1 cellular context compared by ENCODE assay signal in the genomic region with DNA sequence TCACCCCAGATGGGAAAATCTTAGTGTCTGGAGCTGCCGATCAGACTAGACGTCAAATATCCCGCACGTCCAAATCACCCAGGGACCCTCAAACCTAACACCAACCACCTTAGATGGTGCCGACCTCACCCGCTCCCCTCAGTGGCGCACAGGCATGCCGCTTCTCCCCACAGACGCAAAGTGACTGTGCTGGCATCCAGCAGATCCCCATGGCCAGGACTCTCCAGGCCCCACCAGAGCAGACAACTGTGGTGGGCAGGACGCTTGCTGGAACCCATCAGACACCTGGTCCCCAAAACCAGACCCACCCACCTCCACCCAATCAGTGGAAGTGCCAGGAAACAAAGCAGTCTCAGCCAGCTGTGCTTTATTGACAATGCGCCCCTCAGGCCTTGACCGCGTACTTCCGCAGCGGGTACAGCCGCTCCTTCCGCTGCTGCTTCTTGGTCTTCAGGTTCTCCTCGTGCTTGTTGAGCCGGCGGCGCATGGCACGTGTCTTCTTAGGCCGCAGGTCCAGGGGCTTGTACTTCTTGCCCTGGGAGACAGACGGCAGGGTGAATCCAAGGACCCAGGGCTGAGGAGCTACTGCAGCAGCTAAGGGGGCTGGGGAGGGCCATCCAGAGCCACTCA.
TF ChIP-seq lines count a peak whose summit lies in the region.

No MANE protein-coding gene starts in this region.

TF ChIP-seq in HepG2, 621 proteins besides CTCF, POLR2A, EP300 and RAD21:
- TF ChIP-seq HNF4G (IDR thresholded peaks at IDR 0.05; ENCODE audit: borderline replicate concordance, low read depth, low read length): no peak
- no peak for TF ChIP-seq HNF4G (CRISPR knock-in tag; IDR thresholded peaks at IDR 0.05; ENCODE audit: borderline replicate concordance, low read depth)
- TF ChIP-seq U2AF2 (IDR thresholded peaks at IDR 0.05; ENCODE audit: low read depth, low read length): no peak
- TF ChIP-seq LCORL (IDR thresholded peaks at IDR 0.05): no peak
- TF ChIP-seq LCORL (CRISPR knock-in tag; IDR thresholded peaks at IDR 0.05): no peak
- peak; percentile 12; the same call in 1 of the 2 replicates for TF ChIP-seq SAFB2 (CRISPR knock-in tag; IDR thresholded peaks at IDR 0.05; ENCODE audit: borderline replicate concordance, low read depth)
- no peak for TF ChIP-seq GABPB1 (CRISPR knock-in tag; IDR thresholded peaks at IDR 0.05)
- TF ChIP-seq KDM5A (IDR thresholded peaks at IDR 0.05; ENCODE audit: borderline replicate concordance, low read length): no peak
- TF ChIP-seq HOXA7 (CRISPR knock-in tag; IDR thresholded peaks at IDR 0.05): no peak
- peak; percentile 26; the same call in 1 of the 2 replicates for TF ChIP-seq POLR2G (IDR thresholded peaks at IDR 0.05; ENCODE audit: low read depth, low read length)
- TF ChIP-seq SOX5 (CRISPR knock-in tag; IDR thresholded peaks at IDR 0.05; ENCODE audit: borderline replicate concordance): no peak
- TF ChIP-seq, protein P1, sequence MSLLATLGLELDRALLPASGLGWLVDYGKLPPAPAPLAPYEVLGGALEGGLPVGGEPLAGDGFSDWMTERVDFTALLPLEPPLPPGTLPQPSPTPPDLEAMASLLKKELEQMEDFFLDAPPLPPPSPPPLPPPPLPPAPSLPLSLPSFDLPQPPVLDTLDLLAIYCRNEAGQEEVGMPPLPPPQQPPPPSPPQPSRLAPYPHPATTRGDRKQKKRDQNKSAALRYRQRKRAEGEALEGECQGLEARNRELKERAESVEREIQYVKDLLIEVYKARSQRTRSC (CRISPR knock-in tag; IDR thresholded peaks at IDR 0.05; ENCODE audit: low read depth): no peak
- no peak for TF ChIP-seq ZKSCAN5 (CRISPR knock-in tag; IDR thresholded peaks at IDR 0.05)
- 0 out of 2 replicates have a peak, but pooled peaks have one; percentile 41 for TF ChIP-seq RBFOX2 (IDR thresholded peaks at IDR 0.05; ENCODE audit: low read depth, low read length)
- TF ChIP-seq, protein P2, sequence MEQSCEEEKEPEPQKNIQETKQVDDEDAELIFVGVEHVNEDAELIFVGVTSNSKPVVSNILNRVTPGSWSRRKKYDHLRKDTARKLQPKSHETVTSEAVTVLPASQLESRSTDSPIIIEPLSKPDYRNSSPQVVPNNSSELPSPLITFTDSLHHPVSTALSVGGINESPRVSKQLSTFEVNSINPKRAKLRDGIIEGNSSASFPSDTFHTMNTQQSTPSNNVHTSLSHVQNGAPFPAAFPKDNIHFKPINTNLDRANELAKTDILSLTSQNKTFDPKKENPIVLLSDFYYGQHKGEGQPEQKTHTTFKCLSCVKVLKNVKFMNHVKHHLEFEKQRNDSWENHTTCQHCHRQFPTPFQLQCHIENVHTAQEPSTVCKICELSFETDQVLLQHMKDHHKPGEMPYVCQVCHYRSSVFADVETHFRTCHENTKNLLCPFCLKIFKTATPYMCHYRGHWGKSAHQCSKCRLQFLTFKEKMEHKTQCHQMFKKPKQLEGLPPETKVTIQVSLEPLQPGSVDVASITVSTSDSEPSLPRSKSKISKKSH (CRISPR knock-in tag; IDR thresholded peaks at IDR 0.05; ENCODE audit: borderline replicate concordance): no peak
- no peak for TF ChIP-seq SCMH1 (CRISPR knock-in tag; IDR thresholded peaks at IDR 0.05; ENCODE audit: borderline replicate concordance)
- TF ChIP-seq NRL (CRISPR knock-in tag; IDR thresholded peaks at IDR 0.05; ENCODE audit: borderline replicate concordance): 0 out of 2 replicates have a peak, but pooled peaks have one; percentile 45
- TF ChIP-seq, protein P3, sequence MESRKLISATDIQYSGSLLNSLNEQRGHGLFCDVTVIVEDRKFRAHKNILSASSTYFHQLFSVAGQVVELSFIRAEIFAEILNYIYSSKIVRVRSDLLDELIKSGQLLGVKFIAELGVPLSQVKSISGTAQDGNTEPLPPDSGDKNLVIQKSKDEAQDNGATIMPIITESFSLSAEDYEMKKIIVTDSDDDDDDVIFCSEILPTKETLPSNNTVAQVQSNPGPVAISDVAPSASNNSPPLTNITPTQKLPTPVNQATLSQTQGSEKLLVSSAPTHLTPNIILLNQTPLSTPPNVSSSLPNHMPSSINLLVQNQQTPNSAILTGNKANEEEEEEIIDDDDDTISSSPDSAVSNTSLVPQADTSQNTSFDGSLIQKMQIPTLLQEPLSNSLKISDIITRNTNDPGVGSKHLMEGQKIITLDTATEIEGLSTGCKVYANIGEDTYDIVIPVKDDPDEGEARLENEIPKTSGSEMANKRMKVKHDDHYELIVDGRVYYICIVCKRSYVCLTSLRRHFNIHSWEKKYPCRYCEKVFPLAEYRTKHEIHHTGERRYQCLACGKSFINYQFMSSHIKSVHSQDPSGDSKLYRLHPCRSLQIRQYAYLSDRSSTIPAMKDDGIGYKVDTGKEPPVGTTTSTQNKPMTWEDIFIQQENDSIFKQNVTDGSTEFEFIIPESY (CRISPR knock-in tag; IDR thresholded peaks at IDR 0.05): peak; percentile 82
- TF ChIP-seq RBM22 (optimal IDR thresholded peaks at IDR 0.05; ENCODE audit: low read length): peak; percentile 42
- TF ChIP-seq AGO2 (optimal IDR thresholded peaks at IDR 0.05; ENCODE audit: low read depth, low read length): peak; percentile 84
- TF ChIP-seq, protein P4, sequence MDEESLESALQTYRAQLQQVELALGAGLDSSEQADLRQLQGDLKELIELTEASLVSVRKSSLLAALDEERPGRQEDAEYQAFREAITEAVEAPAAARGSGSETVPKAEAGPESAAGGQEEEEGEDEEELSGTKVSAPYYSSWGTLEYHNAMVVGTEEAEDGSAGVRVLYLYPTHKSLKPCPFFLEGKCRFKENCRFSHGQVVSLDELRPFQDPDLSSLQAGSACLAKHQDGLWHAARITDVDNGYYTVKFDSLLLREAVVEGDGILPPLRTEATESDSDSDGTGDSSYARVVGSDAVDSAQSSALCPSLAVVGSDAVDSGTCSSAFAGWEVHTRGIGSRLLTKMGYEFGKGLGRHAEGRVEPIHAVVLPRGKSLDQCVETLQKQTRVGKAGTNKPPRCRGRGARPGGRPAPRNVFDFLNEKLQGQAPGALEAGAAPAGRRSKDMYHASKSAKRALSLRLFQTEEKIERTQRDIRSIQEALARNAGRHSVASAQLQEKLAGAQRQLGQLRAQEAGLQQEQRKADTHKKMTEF (CRISPR knock-in tag; IDR thresholded peaks at IDR 0.05): no peak
- no peak for TF ChIP-seq ZBTB38 (CRISPR knock-in tag; IDR thresholded peaks at IDR 0.05)
- no peak for TF ChIP-seq PAF1 (CRISPR knock-in tag; IDR thresholded peaks at IDR 0.05)
- no peak for TF ChIP-seq ZNF567 (CRISPR knock-in tag; IDR thresholded peaks at IDR 0.05; ENCODE audit: borderline replicate concordance)
- TF ChIP-seq ZNF710 (CRISPR knock-in tag; IDR thresholded peaks at IDR 0.05; ENCODE audit: borderline replicate concordance): no peak
- TF ChIP-seq SKI (IDR thresholded peaks at IDR 0.05; ENCODE audit: partially characterized antibody): no peak
- TF ChIP-seq PBX3 (CRISPR knock-in tag; IDR thresholded peaks at IDR 0.05; ENCODE audit: borderline replicate concordance): no peak
- TF ChIP-seq, protein P5, sequence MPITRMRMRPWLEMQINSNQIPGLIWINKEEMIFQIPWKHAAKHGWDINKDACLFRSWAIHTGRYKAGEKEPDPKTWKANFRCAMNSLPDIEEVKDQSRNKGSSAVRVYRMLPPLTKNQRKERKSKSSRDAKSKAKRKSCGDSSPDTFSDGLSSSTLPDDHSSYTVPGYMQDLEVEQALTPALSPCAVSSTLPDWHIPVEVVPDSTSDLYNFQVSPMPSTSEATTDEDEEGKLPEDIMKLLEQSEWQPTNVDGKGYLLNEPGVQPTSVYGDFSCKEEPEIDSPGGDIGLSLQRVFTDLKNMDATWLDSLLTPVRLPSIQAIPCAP (CRISPR knock-in tag; IDR thresholded peaks at IDR 0.05; ENCODE audit: low read depth): no peak
- 0 out of 2 replicates have a peak, but pooled peaks have one; percentile 18 for TF ChIP-seq HNRNPL (IDR thresholded peaks at IDR 0.05; ENCODE audit: low read depth, low read length)
